29 cellular contexts compared by ENCODE assay signal in genomic region chr13:19117913-19118739, GRCh38.
"Had no signal": no experiment of that assay in that cellular context is flagged by ENCODE, and none has a peak within 500 bp of the region (broad histone marks: within the 10 kb centered on the region; RNA-seq: fewer than 3 reads in every experiment).

No MANE protein-coding gene starts in this region.

- H3K36me3 ChIP-seq: adrenal gland, esophagus squamous epithelium, gastrocnemius medialis, left ventricle myocardium inferior, neutrophil, ovary, upper lobe of left lung had no signal

- H3K27me3 Mint-ChIP-seq: activated CD4-positive, alpha-beta T cell treated with anti-CD3 and anti-CD28 coated beads for 36 hours; activated T-cell treated with anti-CD3 and anti-CD28 coated beads, Interleukin-2, amount 50 U/mL, for 24 hours; activated T-helper 17 cell treated with anti-CD3 and anti-CD28 coated beads, Interleukin-2, amount 50 U/mL, for 72 hours; effector memory CD8-positive, alpha-beta T cell; natural killer cell treated with Interleukin-12 subunit alpha and Interleukin-12 subunit beta and Interleukin-15 and Interleukin-18, amount 100 ng/mL, for 72 hours had no signal

- FAIRE-seq: astrocyte, colon had no signal

- H3K27ac Mint-ChIP-seq: activated CD4-positive, alpha-beta T cell treated with anti-CD3 and anti-CD28 coated beads for 36 hours; activated naive CD8-positive, alpha-beta T cell; activated T-cell treated with anti-CD3 and anti-CD28 coated beads, Interleukin-2, amount 50 U/mL, for 24 hours; activated T-helper 17 cell treated with anti-CD3 and anti-CD28 coated beads, Interleukin-2, amount 50 U/mL, for 72 hours; effector memory CD8-positive, alpha-beta T cell; natural killer cell treated with Interleukin-12 subunit alpha and Interleukin-12 subunit beta and Interleukin-15 and Interleukin-18, amount 100 ng/mL, for 72 hours had no signal

- H3K27ac ChIP-seq: adrenal gland, dorsolateral prefrontal cortex, esophagus squamous epithelium, gastrocnemius medialis, left ventricle myocardium inferior, neutrophil, ovary, psoas muscle, upper lobe of left lung had no signal

- H3K9me3 Mint-ChIP-seq: activated T-helper 17 cell treated with anti-CD3 and anti-CD28 coated beads, Interleukin-2, amount 50 U/mL, for 72 hours had no signal

- H3K4me1 Mint-ChIP-seq: activated CD4-positive, alpha-beta T cell treated with anti-CD3 and anti-CD28 coated beads for 36 hours; activated T-helper 17 cell treated with anti-CD3 and anti-CD28 coated beads, Interleukin-2, amount 50 U/mL, for 72 hours had no signal

- H3K4me1 ChIP-seq: adrenal gland, esophagus squamous epithelium, gastrocnemius medialis, left ventricle myocardium inferior, psoas muscle, upper lobe of left lung had no signal

- H3K36me3 Mint-ChIP-seq: activated naive CD8-positive, alpha-beta T cell; natural killer cell treated with Interleukin-12 subunit alpha and Interleukin-12 subunit beta and Interleukin-15 and Interleukin-18, amount 100 ng/mL, for 72 hours had no signal

- DNase-seq: activated CD4-positive, alpha-beta T cell treated with anti-CD3 and anti-CD28 coated beads for 36 hours; activated CD4-positive, alpha-beta T cell treated with anti-CD3 and anti-CD28 coated beads, Interleukin-2, amount 50 U/mL, for 4 hours; activated CD8-positive, alpha-beta memory T cell treated with anti-CD3 and anti-CD28 coated beads for 24 hours; activated CD8-positive, alpha-beta memory T cell treated with anti-CD3 and anti-CD28 coated beads, Interleukin-2, amount 50 U/mL, for 4 hours; activated naive CD4-positive, alpha-beta T cell; activated T-cell treated with anti-CD3 and anti-CD28 coated beads, Interleukin-2, amount 50 U/mL, for 24 hours; adrenal gland; central memory CD4-positive, alpha-beta T cell; dorsolateral prefrontal cortex; effector memory CD8-positive, alpha-beta T cell; esophagus squamous epithelium; gastrocnemius medialis; hippocampal formation; left ventricle myocardium inferior; mammary epithelial cell; midbrain; ovary; psoas muscle; stimulated activated CD4-positive, alpha-beta T cell treated with anti-CD3 and anti-CD28 coated beads, Interleukin-4, amount 100 ng/mL, for 24 hours; stimulated activated naive CD4-positive, alpha-beta T cell treated with Interleukin-2 at 50 U/mL for 16 hours; T-helper 9 cell had no signal

- H3K4me3 ChIP-seq: adrenal gland, dorsolateral prefrontal cortex, esophagus squamous epithelium, gastrocnemius medialis, left ventricle myocardium inferior, ovary, psoas muscle, upper lobe of left lung had no signal

- H3K4me3 Mint-ChIP-seq: activated CD4-positive, alpha-beta T cell treated with anti-CD3 and anti-CD28 coated beads for 36 hours; activated naive CD8-positive, alpha-beta T cell; activated T-cell treated with anti-CD3 and anti-CD28 coated beads, Interleukin-2, amount 50 U/mL, for 24 hours; activated T-helper 17 cell treated with anti-CD3 and anti-CD28 coated beads, Interleukin-2, amount 50 U/mL, for 72 hours; effector memory CD8-positive, alpha-beta T cell; natural killer cell treated with Interleukin-12 subunit alpha and Interleukin-12 subunit beta and Interleukin-15 and Interleukin-18, amount 100 ng/mL, for 72 hours had no signal

- ATAC-seq: activated CD4-positive, alpha-beta T cell treated with anti-CD3 and anti-CD28 coated beads for 36 hours; activated T-helper 17 cell treated with anti-CD3 and anti-CD28 coated beads, Interleukin-2, amount 50 U/mL, for 72 hours; effector memory CD8-positive, alpha-beta T cell; gastrocnemius medialis; psoas muscle; right cardiac atrium had no signal

- H3K27me3 ChIP-seq: adrenal gland, esophagus squamous epithelium, gastrocnemius medialis, neutrophil, ovary, upper lobe of left lung had no signal

- H3K9me3 ChIP-seq: adrenal gland, gastrocnemius medialis, left ventricle myocardium inferior, neutrophil, ovary, psoas muscle, upper lobe of left lung had no signal
